In the genomic region with DNA sequence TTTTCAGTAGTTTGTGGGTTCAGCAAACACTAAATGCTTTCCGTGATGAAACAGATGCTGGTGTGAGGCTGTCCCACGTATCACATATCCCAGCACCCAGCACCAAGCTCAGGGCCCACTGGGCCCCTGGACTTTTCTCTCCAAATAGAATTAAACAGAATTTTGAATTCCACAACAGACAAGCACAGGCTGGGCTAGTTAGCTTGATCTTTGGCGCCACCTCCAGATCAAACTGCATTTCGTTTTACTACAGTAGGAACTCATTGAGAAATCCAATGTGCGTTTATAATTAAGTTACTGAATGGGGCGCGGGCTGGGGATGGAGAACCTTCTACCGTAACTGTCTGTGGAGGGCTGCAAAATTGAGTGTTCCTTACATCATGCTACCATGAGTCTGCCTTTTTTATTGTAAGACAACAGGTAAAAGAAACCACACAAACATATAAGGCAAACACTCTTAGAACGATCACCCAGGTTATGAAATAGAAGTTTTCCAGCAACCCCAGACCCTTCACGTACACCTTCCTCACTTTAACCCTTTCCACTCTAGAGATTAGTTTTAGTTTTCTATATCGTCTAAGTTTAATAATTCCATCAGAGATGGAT, we compare ENCODE assay signal across 8 cellular contexts.
DNase-seq lines count a peak whose midpoint lies in the region; ATAC-seq, FAIRE-seq and TF ChIP-seq lines count a peak whose summit lies in the region.

No MANE protein-coding gene starts in this region.

- ATAC-seq in omental fat pad (ENCODE audit: low FRiP score) (no peak), HG02852 (IDR thresholded peaks at IDR 0.05; ENCODE audit: unreplicated experiment) (no peak)

- peak; percentile 69 for TF ChIP-seq CTCF in AG09309 (IDR thresholded peaks at IDR 0.05; ENCODE audit: control insufficient read depth, insufficient read depth, low read depth, low read length, missing control alignments)
- peak; percentile 61 for TF ChIP-seq CTCF in foreskin fibroblast (IDR thresholded peaks at IDR 0.05; ENCODE audit: low read depth, low read length)
- TF ChIP-seq CTCF in omental fat pad (IDR thresholded peaks at IDR 0.05) = no peak

- no peak overlapping the region for H3K4me3 ChIP-seq in AG09309 (ENCODE audit: control insufficient read depth, low read depth, low read length)
- no peak overlapping the region for H3K4me3 ChIP-seq in foreskin fibroblast (ENCODE audit: low read depth in 1 of 2, low read length in 2 of 2)

- FAIRE-seq in H54 (lab: Jason Lieb, UNC) = no peak

- DNase-seq in AG09309 (ENCODE audit: low read depth) (peak; percentile 49), H54 (ENCODE audit: insufficient read length, low spot score) (peak; percentile 44), NCI-H526 (lab: John Stamatoyannopoulos, UW) (peak; percentile 42 to 89), foreskin fibroblast (peak; percentile 49 to 85), omental fat pad (ENCODE audit: low spot score) (peak; percentile 33), 8988T (no peak)
- peak; percentile 71 for DNase-seq in activated CD8-positive, alpha-beta memory T cell treated with anti-CD3 and anti-CD28 coated beads for 24 hours

- no peak for TF ChIP-seq POLR2A in H54 (IDR thresholded peaks at IDR 0.05; ENCODE audit: low read depth, low read length)

Comparison
In these comparisons a context has a peak if more than half of its experiments do, and no peak if none do; other contexts are left out.
1. CTCF ChIP-seq: peak in AG09309 (single experiment) and foreskin fibroblast (single experiment); none in omental fat pad (0 of 3).